In the genomic region with DNA sequence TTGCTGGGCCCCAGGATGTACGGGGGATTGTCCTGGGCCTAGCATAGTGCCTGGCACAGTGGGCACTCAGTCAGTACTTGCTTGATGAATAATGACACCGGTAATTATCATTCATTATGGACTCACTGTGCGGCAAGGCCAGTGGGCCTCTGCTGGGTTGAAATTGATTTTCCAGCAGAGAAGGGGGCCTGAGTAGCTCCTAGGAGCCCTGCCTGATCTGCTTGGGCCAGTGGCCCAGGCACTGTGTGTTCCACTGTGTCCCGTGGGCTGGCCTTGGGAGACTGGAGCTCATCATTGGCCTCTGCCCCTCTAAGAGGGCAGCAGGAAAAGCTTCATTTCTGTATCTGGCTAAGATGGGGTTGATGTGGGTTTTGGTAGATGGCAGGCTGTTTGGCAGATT, we compare ENCODE assay signal across 8 cellular contexts. TPM values are rescaled to one million over a fixed set of nuclear protein-coding genes. Genes with fewer than 3 reads are reported as not detected.
DNase-seq lines count a peak whose midpoint lies in the region; ATAC-seq, FAIRE-seq and TF ChIP-seq lines count a peak whose summit lies in the region.

No MANE protein-coding gene starts in this region.

- H3K36me3 Mint-ChIP-seq in T-helper 17 cell (ENCODE audit: low read depth) (peaks cover 10% of the 10 kb centered on the region), CD14-positive monocyte (peaks cover 0 to 3% of the 10 kb centered on the region in 2 donors)

- H3K36me3 ChIP-seq in BJ (ENCODE audit: control insufficient read depth, insufficient read depth, low read length) (peaks cover 1% of the 10 kb centered on the region; the same call in 1 of the 2 replicates), pancreas (no peaks in the 10 kb centered on the region)

- peaks cover 11% of the 10 kb centered on the region for H3K4me1 Mint-ChIP-seq in T-helper 17 cell
- peaks cover 9% of the 10 kb centered on the region for H3K4me1 Mint-ChIP-seq in CD14-positive monocyte

- H3K9me3 ChIP-seq in T-helper 17 cell (ENCODE audit: control insufficient read depth, low read length, poor library complexity, severe bottlenecking) (no peaks in the 10 kb centered on the region), pancreas (no peaks in the 10 kb centered on the region)

- H3K4me1 ChIP-seq in pancreas: no peaks in the 10 kb centered on the region

- no peak for DNase-seq in BJ (ENCODE audit: low read depth)
- DNase-seq in T-helper 17 cell: no peak
- no peak for DNase-seq in fibroblast of the aortic adventitia (ENCODE audit: low read depth)
- DNase-seq in pancreas: no peak
- no peak for DNase-seq in CD14-positive monocyte (ENCODE audit: low spot score)
- DNase-seq in SKM-1 (lab: John Stamatoyannopoulos, UW; ENCODE audit: unreplicated experiment): no peak
- no peak for DNase-seq in NAMALWA (ENCODE audit: low spot score)
- no peak for DNase-seq in AG08396 (ENCODE audit: low spot score)

- POLR2A ChIA-PET in BJ (lab: Charles Lee): interaction anchor here (0.7 kb wide), 1 partner anchor 38 kb away, joined by 5 read pairs; no protein-coding TSS in a partner anchor

- ATAC-seq in T-helper 17 cell: no peak
- no peak for ATAC-seq in pancreas

- H3K9me3 Mint-ChIP-seq in CD14-positive monocyte: peaks cover 4 to 21% (median 11%) of the 10 kb centered on the region in 7 donors

- H3K27ac ChIP-seq in pancreas: no peak overlapping the region

- intact Hi-C loops in pancreas (cut with DNase I): no loop called here
- intact Hi-C loops in CD14-positive monocyte (cut with micrococcal nuclease): no loop called here

- TF ChIP-seq CTCF in BJ (IDR thresholded peaks at IDR 0.05; ENCODE audit: insufficient read depth, low read depth, low read length) (no peak), fibroblast of the aortic adventitia (IDR thresholded peaks at IDR 0.05; ENCODE audit: insufficient read depth, low read length) (no peak), pancreas (IDR thresholded peaks at IDR 0.05) (no peak), CD14-positive monocyte (IDR thresholded peaks at IDR 0.05) (no peak)

- FAIRE-seq in pancreas (lab: Jason Lieb, UNC): no peak

- peak overlapping the region; percentile 83 for H3K4me3 Mint-ChIP-seq in T-helper 17 cell
- peak overlapping the region in 1 of 2 donors; percentile 68 for H3K4me3 Mint-ChIP-seq in CD14-positive monocyte

- H3K27me3 Mint-ChIP-seq in T-helper 17 cell (peaks cover 63% of the 10 kb centered on the region), CD14-positive monocyte (ENCODE audit: low read depth in 3 of 3) (peaks cover 64 to 75% (median 66%) of the 10 kb centered on the region in 3 donors)

- no peaks in the 10 kb centered on the region for H3K27me3 ChIP-seq in BJ (ENCODE audit: control insufficient read depth, insufficient read depth, low read length)
- no peaks in the 10 kb centered on the region for H3K27me3 ChIP-seq in pancreas

- 56 to 60% methylated on average over 4 of the region's 4 CpGs for WGBS in pancreas, 2 donors

- H3K27ac Mint-ChIP-seq in T-helper 17 cell: no peak overlapping the region
- no peak overlapping the region for H3K27ac Mint-ChIP-seq in CD14-positive monocyte

- H3K4me3 ChIP-seq in BJ (ENCODE audit: low read depth, low read length) (peak overlapping the region; percentile 86), fibroblast of the aortic adventitia (ENCODE audit: low read depth, low read length) (peak overlapping the region; percentile 98), pancreas (peak overlapping the region in 3 of 4 donors; percentile 37 to 56 (median 44))

- CTCF ChIA-PET in BJ (lab: Yijun Ruan, JAX): interaction anchor here (1.0 to 4.3 kb wide), 6 partner anchors 9 to 83 kb away, joined by 3 to 32 read pairs (median 9); no protein-coding TSS in a partner anchor

RNA-seq across cellular contexts. Expression of a gene that starts 1.4 kb away (rescaled TPM):
- polyA plus RNA-seq in BJ (2011; rRNA removed): 15.3 and 20.9 TPM in 2 replicates
- polyA minus RNA-seq in BJ (2011; rRNA and poly(A)+ RNA removed): 19.6 and 20.3 TPM in 2 replicates
- total RNA-seq in T-helper 17 cell: not detected
- total RNA-seq in fibroblast of the aortic adventitia (ENCODE audit: low replicate concordance): 18.6 and 19.3 TPM in 2 replicates
- 10 to 100 TPM in 1 of 6 donors, 1 to 10 TPM in 5; 3.1 to 10.8 (median 3.8) TPM for total RNA-seq in pancreas
- 1 to 10 TPM; 3.3 to 3.6 TPM for polyA plus RNA-seq in pancreas
- not detected for polyA plus RNA-seq in CD14-positive monocyte

Comparison
In these comparisons a context has a peak if more than half of its experiments do, and no peak if none do; other contexts are left out.
1. H3K4me3 ChIP-seq: peak in every context shown above with its lines; median percentile 98 in fibroblast of the aortic adventitia; 86 in BJ; 44 in pancreas.
2. RNA of a gene that starts 1.4 kb away (total RNA-seq): 18.6 to 19.3 TPM in fibroblast of the aortic adventitia and 3.1 to 10.8 TPM in pancreas; not detected in T-helper 17 cell; every median in the first group is over 4 times any median in the second.